In the genomic region with DNA sequence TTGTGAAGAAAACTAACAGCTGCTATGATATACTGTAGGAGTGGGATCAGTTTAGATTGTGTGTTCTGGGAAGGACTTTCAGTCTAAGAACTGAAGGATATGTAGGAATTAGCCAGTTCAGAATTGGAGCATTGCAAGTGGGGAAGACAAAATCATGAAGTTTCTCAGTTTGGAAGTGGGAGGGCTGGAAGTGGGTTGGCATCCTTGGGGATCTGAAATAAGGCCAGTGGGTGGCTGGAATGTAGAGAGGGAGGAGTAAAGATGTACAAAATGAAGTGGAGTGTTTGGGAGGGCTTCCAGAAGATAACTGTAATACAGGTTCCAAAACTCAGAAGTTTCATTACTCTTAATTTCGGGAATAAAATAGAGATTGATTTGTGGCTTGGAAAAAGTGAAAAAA, we compare ENCODE assay signal across 1 cellular context.
TF ChIP-seq lines count a peak whose summit lies in the region.

No MANE protein-coding gene starts in this region.

TF ChIP-seq in IMR-90, 13 proteins besides CTCF, POLR2A, EP300 and RAD21:
- TF ChIP-seq CEBPB (IDR thresholded peaks at IDR 0.05; ENCODE audit: low read depth, low read length) (no peak), MXI1 (IDR thresholded peaks at IDR 0.05; ENCODE audit: borderline replicate concordance, low read depth, low read length) (no peak), BHLHE40 (IDR thresholded peaks at IDR 0.05; ENCODE audit: low read depth, low read length) (no peak), MAFK (IDR thresholded peaks at IDR 0.05; ENCODE audit: low read depth, low read length) (no peak), CHD1 (IDR thresholded peaks at IDR 0.05; ENCODE audit: low read depth, low read length) (no peak), RCOR1 (IDR thresholded peaks at IDR 0.05; ENCODE audit: insufficient replicate concordance, low read length) (no peak), MAZ (IDR thresholded peaks at IDR 0.05; ENCODE audit: borderline replicate concordance, low read depth, low read length) (no peak), RFX5 (IDR thresholded peaks at IDR 0.05; ENCODE audit: low read depth, low read length) (no peak), NFE2L2 (IDR thresholded peaks at IDR 0.05; ENCODE audit: low read depth, low read length) (no peak), SMC3 (IDR thresholded peaks at IDR 0.05; ENCODE audit: low read depth, low read length) (no peak), FOS (IDR thresholded peaks at IDR 0.05; ENCODE audit: low read depth, low read length) (no peak)
- TF ChIP-seq, protein P1, sequence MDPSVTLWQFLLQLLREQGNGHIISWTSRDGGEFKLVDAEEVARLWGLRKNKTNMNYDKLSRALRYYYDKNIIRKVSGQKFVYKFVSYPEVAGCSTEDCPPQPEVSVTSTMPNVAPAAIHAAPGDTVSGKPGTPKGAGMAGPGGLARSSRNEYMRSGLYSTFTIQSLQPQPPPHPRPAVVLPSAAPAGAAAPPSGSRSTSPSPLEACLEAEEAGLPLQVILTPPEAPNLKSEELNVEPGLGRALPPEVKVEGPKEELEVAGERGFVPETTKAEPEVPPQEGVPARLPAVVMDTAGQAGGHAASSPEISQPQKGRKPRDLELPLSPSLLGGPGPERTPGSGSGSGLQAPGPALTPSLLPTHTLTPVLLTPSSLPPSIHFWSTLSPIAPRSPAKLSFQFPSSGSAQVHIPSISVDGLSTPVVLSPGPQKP (IDR thresholded peaks at IDR 0.05; ENCODE audit: borderline replicate concordance, low read depth, low read length), result no peak
- TF ChIP-seq, protein P2, sequence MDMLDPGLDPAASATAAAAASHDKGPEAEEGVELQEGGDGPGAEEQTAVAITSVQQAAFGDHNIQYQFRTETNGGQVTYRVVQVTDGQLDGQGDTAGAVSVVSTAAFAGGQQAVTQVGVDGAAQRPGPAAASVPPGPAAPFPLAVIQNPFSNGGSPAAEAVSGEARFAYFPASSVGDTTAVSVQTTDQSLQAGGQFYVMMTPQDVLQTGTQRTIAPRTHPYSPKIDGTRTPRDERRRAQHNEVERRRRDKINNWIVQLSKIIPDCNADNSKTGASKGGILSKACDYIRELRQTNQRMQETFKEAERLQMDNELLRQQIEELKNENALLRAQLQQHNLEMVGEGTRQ (IDR thresholded peaks at IDR 0.05; ENCODE audit: low read depth, low read length), result no peak
